Comparison of ENCODE assay signal across 17 cellular contexts in genomic region chr17:13746379-13746778, GRCh38.
"Had no signal": no experiment of that assay in that cellular context is flagged by ENCODE, and none has a peak within 500 bp of the region (broad histone marks: within the 10 kb centered on the region; RNA-seq: fewer than 3 reads in every experiment).

No MANE protein-coding gene starts in this region.

- DNase-seq: activated CD4-positive, alpha-beta T cell treated with anti-CD3 and anti-CD28 coated beads, Interleukin-2, amount 10 ng/mL, durations not matched to agents 7 days and 5 days; activated CD8-positive, alpha-beta memory T cell treated with anti-CD3 and anti-CD28 coated beads, Interleukin-2, amount 10 ng/mL, durations not matched to agents 7 days and 5 days; activated CD8-positive, alpha-beta T cell treated with anti-CD3 and anti-CD28 coated beads for 36 hours; activated effector memory CD4-positive, alpha-beta T cell treated with anti-CD3 and anti-CD28 coated beads, Interleukin-2, amount 50 U/mL, for 16 hours; activated naive CD4-positive, alpha-beta T cell treated with anti-CD3 and anti-CD28 coated beads, Interleukin-2, amount 10 ng/mL, durations not matched to agents 7 days and 5 days; activated naive CD8-positive, alpha-beta T cell treated with anti-CD3 and anti-CD28 coated beads, Interleukin-2, amount 50 U/mL, for 24 hours; activated T-cell treated with anti-CD3 and anti-CD28 coated beads for 4 hours; hippocampal formation; naive B cell; retina; stimulated activated CD4-positive, alpha-beta T cell treated with anti-CD3 and anti-CD28 coated beads, Interleukin-12 subunit alpha, Interleukin-12 subunit beta, amount 100 ng/mL, for 4 hours; stimulated activated naive CD8-positive, alpha-beta T cell treated with anti-CD3 and anti-CD28 coated beads, Interleukin-15, amount 100 ng/mL, for 72 hours; tibial artery had no signal

- H3K4me3 ChIP-seq: neural progenitor cell, tibial artery had no signal

- H3K36me3 ChIP-seq: neural progenitor cell, tibial artery had no signal

- H3K4me2 ChIP-seq: neural progenitor cell had no signal

- H3K4me1 ChIP-seq: tibial artery had no signal

- H3K9ac ChIP-seq: neural progenitor cell had no signal

- H3K27me3 ChIP-seq: neural progenitor cell, tibial artery had no signal

- ATAC-seq: activated CD4-positive, CD25-positive, alpha-beta regulatory T cell treated with anti-CD3 and anti-CD28 coated beads, Interleukin-2, amount 50 U/mL, for 24 hours; activated CD8-positive, alpha-beta memory T cell treated with anti-CD3 and anti-CD28 coated beads, Interleukin-2, amount 10 ng/mL, durations not matched to agents 7 days and 5 days; activated CD8-positive, alpha-beta T cell treated with anti-CD3 and anti-CD28 coated beads for 36 hours; activated naive CD8-positive, alpha-beta T cell treated with anti-CD3 and anti-CD28 coated beads, Interleukin-2, amount 50 U/mL, for 24 hours; stimulated activated naive CD8-positive, alpha-beta T cell treated with anti-CD3 and anti-CD28 coated beads, Interleukin-15, amount 100 ng/mL, for 72 hours had no signal

- H3K27ac ChIP-seq: epithelial cell of prostate, neural progenitor cell, tibial artery, VCaP had no signal

- H2AFZ ChIP-seq: neural progenitor cell had no signal
